ENCODE assay signal across 1 cellular context in the genomic region with DNA sequence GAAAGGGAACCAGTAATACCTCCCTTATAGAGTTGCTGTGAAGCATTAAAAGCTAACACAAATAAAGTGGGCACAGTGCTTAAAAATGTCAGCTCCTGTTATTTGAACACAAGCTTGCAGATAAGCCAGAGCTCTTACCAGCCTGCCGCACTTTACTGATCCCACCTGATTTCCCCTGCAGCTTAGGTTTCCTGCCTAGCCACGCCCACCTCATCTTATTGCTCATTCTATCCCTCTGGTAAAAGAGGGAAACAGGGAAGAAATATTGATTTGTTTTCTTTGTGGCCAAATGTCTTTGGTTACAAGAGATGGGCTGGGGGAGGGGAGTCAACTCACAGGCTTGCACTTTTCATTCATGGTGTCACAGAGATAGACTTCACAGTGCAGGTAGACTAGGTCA.
TF ChIP-seq lines count a peak whose summit lies in the region.

No MANE protein-coding gene starts in this region.

TF ChIP-seq in GM23338, 12 proteins besides CTCF, POLR2A, EP300 and RAD21 (continued from another document):
- TF ChIP-seq ETS1 (IDR thresholded peaks at IDR 0.05) (no peak), ZNF331 (CRISPR knock-in tag; IDR thresholded peaks at IDR 0.05; ENCODE audit: low read depth) (no peak), EZH2 (IDR thresholded peaks at IDR 0.05; ENCODE audit: low read depth, unreplicated experiment) (no peak)
